ENCODE assay signal across 8 cellular contexts in genomic region chr6:148144917-148145521, GRCh38.
DNase-seq lines count a peak whose midpoint lies in the region; ATAC-seq lines count a peak whose summit lies in the region.

No MANE protein-coding gene starts in this region.

- intact Hi-C loops in activated CD4-positive, alpha-beta T cell treated with anti-CD3 and anti-CD28 coated beads, Interleukin-2, amount 10 ng/mL, durations not matched to agents 24 days and 14 days (cut with micrococcal nuclease) = loop anchor here (2.0 to 10.0 kb wide), 2 partner anchors 22 to 320 kb away; no protein-coding TSS in a partner anchor

- no peak overlapping the region for H3K27ac Mint-ChIP-seq in activated CD4-positive, alpha-beta T cell treated with anti-CD3 and anti-CD28 coated beads, Interleukin-2, amount 10 ng/mL, durations not matched to agents 24 days and 14 days
- no peak overlapping the region for H3K27ac Mint-ChIP-seq in stimulated activated naive B cell treated with anti-CD40 and anti-IgM and Interleukin-4, amounts not matched to agents 10 μg/mL and 1 μg/mL and 100 μg/mL, for 72 hours

- H3K36me3 Mint-ChIP-seq in activated CD4-positive, alpha-beta T cell treated with anti-CD3 and anti-CD28 coated beads, Interleukin-2, amount 10 ng/mL, durations not matched to agents 24 days and 14 days (ENCODE audit: low read depth) = no peaks in the 10 kb centered on the region
- no peaks in the 10 kb centered on the region for H3K36me3 Mint-ChIP-seq in stimulated activated naive B cell treated with anti-CD40 and anti-IgM and Interleukin-4, amounts not matched to agents 10 μg/mL and 1 μg/mL and 100 μg/mL, for 72 hours

- no peak overlapping the region for H3K27ac ChIP-seq in ACC112 (ENCODE audit: low read depth, low read length)

- DNase-seq in NCI-H446 (lab: John Stamatoyannopoulos, UW) = peak; percentile 44 to 51
- peak; percentile 83 for DNase-seq in activated CD4-positive, alpha-beta T cell treated with anti-CD3 and anti-CD28 coated beads, Interleukin-2, amount 10 ng/mL, durations not matched to agents 24 days and 14 days
- peak; percentile 33 for DNase-seq in effector CD4-positive, alpha-beta T cell
- DNase-seq in midbrain (lab: John Stamatoyannopoulos, UW) = peak; percentile 78
- DNase-seq in stimulated activated naive B cell treated with anti-CD40 and anti-IgM and Interleukin-4, amounts not matched to agents 10 μg/mL and 1 μg/mL and 100 μg/mL, for 72 hours = peak; percentile 20

- no peaks in the 10 kb centered on the region for H3K79me2 ChIP-seq in ACC112 (ENCODE audit: control insufficient read depth, insufficient read depth, low read length, unreplicated experiment)

- ATAC-seq in GM18502 (IDR thresholded peaks at IDR 0.05; ENCODE audit: poor library complexity, unreplicated experiment) = peak; percentile 86
- ATAC-seq in HG03135 (IDR thresholded peaks at IDR 0.05; ENCODE audit: unreplicated experiment) = peak; percentile 80
- peak; percentile 56 to 63 for ATAC-seq in stimulated activated naive B cell treated with anti-CD40 and anti-IgM and Interleukin-4, amounts not matched to agents 10 μg/mL and 1 μg/mL and 100 μg/mL, for 72 hours (replicated peaks)

- no peak overlapping the region for H3K4me3 ChIP-seq in ACC112 (ENCODE audit: low read depth, low read length)

- peaks cover 3% of the 10 kb centered on the region for H3K27me3 Mint-ChIP-seq in activated CD4-positive, alpha-beta T cell treated with anti-CD3 and anti-CD28 coated beads, Interleukin-2, amount 10 ng/mL, durations not matched to agents 24 days and 14 days
- H3K27me3 Mint-ChIP-seq in stimulated activated naive B cell treated with anti-CD40 and anti-IgM and Interleukin-4, amounts not matched to agents 10 μg/mL and 1 μg/mL and 100 μg/mL, for 72 hours = peaks cover 21 to 29% of the 10 kb centered on the region in 2 donors

- peaks cover 7% of the 10 kb centered on the region for H3K9me3 Mint-ChIP-seq in activated CD4-positive, alpha-beta T cell treated with anti-CD3 and anti-CD28 coated beads, Interleukin-2, amount 10 ng/mL, durations not matched to agents 24 days and 14 days
- no peaks in the 10 kb centered on the region for H3K9me3 Mint-ChIP-seq in stimulated activated naive B cell treated with anti-CD40 and anti-IgM and Interleukin-4, amounts not matched to agents 10 μg/mL and 1 μg/mL and 100 μg/mL, for 72 hours

- H3K4me3 Mint-ChIP-seq in activated CD4-positive, alpha-beta T cell treated with anti-CD3 and anti-CD28 coated beads, Interleukin-2, amount 10 ng/mL, durations not matched to agents 24 days and 14 days = no peak overlapping the region
- H3K4me3 Mint-ChIP-seq in stimulated activated naive B cell treated with anti-CD40 and anti-IgM and Interleukin-4, amounts not matched to agents 10 μg/mL and 1 μg/mL and 100 μg/mL, for 72 hours = no peak overlapping the region

- H2AFZ ChIP-seq in ACC112 (ENCODE audit: low read length, unreplicated experiment) = peak overlapping the region; percentile 40

- H3K4me1 ChIP-seq in ACC112 (ENCODE audit: control insufficient read depth, insufficient read depth, low read length, unreplicated experiment) = peaks cover 20% of the 10 kb centered on the region

- H3K27me3 ChIP-seq in ACC112 (ENCODE audit: insufficient read depth, low read length) = no peaks in the 10 kb centered on the region

- H3K36me3 ChIP-seq in ACC112 (ENCODE audit: insufficient read depth, low read length) = no peaks in the 10 kb centered on the region

- peaks cover 8% of the 10 kb centered on the region for H3K4me1 Mint-ChIP-seq in activated CD4-positive, alpha-beta T cell treated with anti-CD3 and anti-CD28 coated beads, Interleukin-2, amount 10 ng/mL, durations not matched to agents 24 days and 14 days
- H3K4me1 Mint-ChIP-seq in stimulated activated naive B cell treated with anti-CD40 and anti-IgM and Interleukin-4, amounts not matched to agents 10 μg/mL and 1 μg/mL and 100 μg/mL, for 72 hours = peaks cover 0 to 3% of the 10 kb centered on the region in 2 donors

Comparison
In these comparisons a context has a peak if more than half of its experiments do, and no peak if none do; other contexts are left out.
1. DNase-seq: peak in every context shown above with its lines; median percentile 83 in activated CD4-positive, alpha-beta T cell treated with anti-CD3 and anti-CD28 coated beads, Interleukin-2, amount 10 ng/mL, durations not matched to agents 24 days and 14 days; 78 in midbrain; 48 in NCI-H446; 33 in effector CD4-positive, alpha-beta T cell; 20 in stimulated activated naive B cell treated with anti-CD40 and anti-IgM and Interleukin-4, amounts not matched to agents 10 μg/mL and 1 μg/mL and 100 μg/mL, for 72 hours.